1 cellular context compared by ENCODE assay signal in the genomic region with DNA sequence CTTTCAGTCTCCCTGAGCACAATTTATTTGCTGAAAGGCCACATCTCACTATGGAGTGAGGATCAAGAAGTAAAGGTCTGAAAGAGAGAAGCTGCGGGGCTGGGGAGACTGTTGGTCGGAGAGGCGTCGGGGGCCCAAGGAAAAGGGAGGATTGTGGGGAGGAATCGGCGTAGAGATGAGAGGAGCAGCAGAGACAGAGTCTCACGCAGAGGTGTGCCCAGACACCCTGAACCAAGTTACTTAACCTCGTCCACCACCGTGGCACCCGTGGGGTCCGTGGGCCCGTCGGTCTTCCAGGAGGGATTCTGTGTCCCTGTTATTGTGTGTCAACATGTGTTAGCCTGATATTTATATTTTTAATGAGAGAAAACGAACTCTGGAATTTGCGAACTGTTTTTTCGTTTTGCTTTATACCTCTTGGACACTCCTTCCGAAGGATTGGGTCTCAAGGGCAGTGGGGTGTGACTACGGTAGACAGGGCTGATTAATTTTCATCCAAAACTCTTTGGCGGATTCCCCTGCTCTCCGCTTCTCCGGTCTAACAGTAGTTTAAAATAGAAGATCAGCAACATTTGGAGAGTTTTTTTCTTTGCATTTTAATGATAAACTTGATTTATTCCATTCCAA.
TF ChIP-seq lines count a peak whose summit lies in the region.

No MANE protein-coding gene starts in this region.

TF ChIP-seq in H1, 55 proteins besides CTCF, POLR2A, EP300 and RAD21 (continued from another document):
- no peak for TF ChIP-seq SUZ12 (IDR thresholded peaks at IDR 0.05; ENCODE audit: low read length)
